In the genomic region with DNA sequence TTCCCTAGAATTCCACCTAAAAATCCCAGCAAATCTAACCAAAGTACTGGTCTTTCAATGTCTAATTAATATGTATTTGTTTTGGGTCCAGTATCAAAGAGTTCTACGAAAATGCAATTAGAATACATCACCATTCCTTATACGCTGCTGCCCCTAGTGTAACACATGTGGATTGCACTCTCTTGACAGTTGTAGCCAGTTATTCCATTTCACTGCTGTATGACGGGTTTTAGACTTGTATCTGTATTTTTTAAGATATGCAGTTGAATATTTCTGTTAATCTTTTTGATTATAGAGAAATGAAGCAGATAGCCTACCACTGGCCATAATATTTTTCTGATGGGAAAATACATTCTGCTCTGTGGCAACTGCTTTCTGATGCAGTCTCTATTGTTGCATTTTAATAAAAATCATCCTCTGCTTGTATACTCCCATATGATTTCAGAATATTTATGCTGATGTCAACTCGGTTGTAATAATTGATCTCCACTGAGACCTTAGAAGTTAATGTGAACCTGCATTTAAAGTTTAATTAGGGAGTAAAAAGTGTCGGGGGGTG, we compare ENCODE assay signal across 8 cellular contexts. TPM values are rescaled to one million over a fixed set of nuclear protein-coding genes. Genes with fewer than 3 reads are reported as not detected.
DNase-seq lines count a peak whose midpoint lies in the region; ATAC-seq and TF ChIP-seq lines count a peak whose summit lies in the region.

No MANE protein-coding gene starts in this region.

- H3K36me3 ChIP-seq in Panc1 (ENCODE audit: control insufficient read depth, insufficient read depth, low read length): no peaks in the 10 kb centered on the region

- no peaks in the 10 kb centered on the region; the same call in 1 of the 2 replicates for H3K27me3 ChIP-seq in Panc1 (ENCODE audit: control insufficient read depth, insufficient read depth, low read length)

- intact Hi-C loops in Right ventricle myocardium superior (cut with DNase I) (loop anchor here (5.0 kb wide), 1 partner anchor 165 kb away; no protein-coding TSS in a partner anchor), Right ventricle myocardium inferior (cut with DNase I) (loop anchor here (2.0 kb wide), 2 partner anchors 167 to 419 kb away; no protein-coding TSS in a partner anchor), Panc1 (cut with micrococcal nuclease; ENCODE audit: unreplicated experiment) (loop anchor here (2.0 kb wide), 1 partner anchor 167 kb away; no protein-coding TSS in a partner anchor)

- no peak for DNase-seq in Right ventricle myocardium superior
- no peak for DNase-seq in Right ventricle myocardium inferior (ENCODE audit: missing footprints)
- DNase-seq in Panc1 (ENCODE audit: low read depth, low spot score): peak; percentile 20
- peak; percentile 39 for DNase-seq in astrocyte of the hippocampus (ENCODE audit: low read depth, low spot score)
- peak; percentile 21 for DNase-seq in iPS-NIHi11 (ENCODE audit: low spot score)
- DNase-seq in stimulated activated CD4-positive, alpha-beta T cell treated with anti-CD3 and anti-CD28 coated beads, Interleukin-2, amount 100 ng/mL, for 4 hours (ENCODE audit: low read depth): peak; percentile 6
- DNase-seq in middle frontal gyrus (ENCODE audit: extremely low spot score, low spot score): no peak

- peak; percentile 75; the same call in 1 of the 2 replicates for TF ChIP-seq CTCF in Panc1 (IDR thresholded peaks at IDR 0.05)

- no TSS peak for BruUV-seq in Panc1 (replicated peaks; lab: Mats Ljungman, UMichigan)

- CTCF ChIA-PET in Panc1 (lab: Charles Lee): interaction anchor here (0.5 kb wide), 1 partner anchor 1388 kb away, joined by 4 read pairs; no protein-coding TSS in a partner anchor

- no peaks in the 10 kb centered on the region for H3K9me3 ChIP-seq in Panc1 (ENCODE audit: control insufficient read depth, insufficient read depth, low read depth, low read length)

- no peaks in the 10 kb centered on the region for H3K4me1 ChIP-seq in Panc1 (ENCODE audit: control insufficient read depth, insufficient read depth, low read length)

- POLR2A ChIA-PET in Panc1 (lab: Charles Lee): no interaction called here

- peak; percentile 71 for ATAC-seq in Right ventricle myocardium superior (ENCODE audit: poor library complexity)
- no peak for ATAC-seq in Right ventricle myocardium inferior
- peak; percentile 75 for ATAC-seq in HG02852 (IDR thresholded peaks at IDR 0.05; ENCODE audit: unreplicated experiment)
- ATAC-seq in Panc1: peak; percentile 72; the same call in 1 of the 2 replicates

- in situ Hi-C loops in Panc1 (cut with HindIII; ENCODE audit: low pct_unique_long_range_greater_than_20kb, low sequenced_read_pairs): no loop called here

- H3K4me3 ChIP-seq in Panc1 (ENCODE audit: low read depth in 2 of 2, low read length in 2 of 2): no peak overlapping the region

- H3K27ac ChIP-seq in Panc1 (ENCODE audit: low read length): no peak overlapping the region

RNA-seq across cellular contexts. Expression of a gene that starts 17.1 kb away (rescaled TPM):
- total RNA-seq in Right ventricle myocardium superior (not detected), Right ventricle myocardium inferior (not detected), Panc1 (2021; ENCODE audit: unreplicated experiment) (not detected)
- not detected for polyA plus RNA-seq in Panc1 (2012; ENCODE audit: insufficient read length)

RNA-seq across cellular contexts. Expression of a gene that starts 27.0 kb away (rescaled TPM):
- total RNA-seq in Right ventricle myocardium superior: 0.51 TPM
- 0.68 TPM for total RNA-seq in Right ventricle myocardium inferior
- total RNA-seq in Panc1 (2021; ENCODE audit: unreplicated experiment): not detected
- not detected for polyA plus RNA-seq in Panc1 (2012; ENCODE audit: insufficient read length)

RNA-seq across cellular contexts. Expression of a gene that starts 31.0 kb away (rescaled TPM):
- total RNA-seq in Right ventricle myocardium superior (not detected), Right ventricle myocardium inferior (not detected), Panc1 (2021; ENCODE audit: unreplicated experiment) (not detected)
- not detected for polyA plus RNA-seq in Panc1 (2012; ENCODE audit: insufficient read length)

RNA-seq across cellular contexts. Expression of a gene that starts 57.6 kb away (rescaled TPM):
- 7.0 TPM for total RNA-seq in Right ventricle myocardium superior
- total RNA-seq in Right ventricle myocardium inferior: 8.3 TPM
- 32.3 TPM for total RNA-seq in Panc1 (2021; ENCODE audit: unreplicated experiment)
- polyA plus RNA-seq in Panc1 (2012; ENCODE audit: insufficient read length): 29.9 TPM

Comparison
In these comparisons a context has a peak if more than half of its experiments do, and no peak if none do; other contexts are left out.
1. DNase-seq: peak in Panc1 (single experiment), astrocyte of the hippocampus (single experiment), iPS-NIHi11 (single experiment) and stimulated activated CD4-positive, alpha-beta T cell treated with anti-CD3 and anti-CD28 coated beads, Interleukin-2, amount 100 ng/mL, for 4 hours (single experiment); none in Right ventricle myocardium superior (single experiment), Right ventricle myocardium inferior (single experiment) and middle frontal gyrus (single experiment).